In genomic region chr13:49976314-49977258, GRCh38 we compare ENCODE assay signal across 9 cellular contexts. TPM values are rescaled to one million over a fixed set of nuclear protein-coding genes. Genes with fewer than 3 reads are reported as not detected.
DNase-seq lines count a peak whose midpoint lies in the region; ATAC-seq, FAIRE-seq and TF ChIP-seq lines count a peak whose summit lies in the region.
"Had no signal": no experiment of that assay in that cellular context is flagged by ENCODE, and none has a peak within 500 bp of the region (broad histone marks: within the 10 kb centered on the region; RNA-seq: fewer than 3 reads in every experiment).

No MANE protein-coding gene starts in this region.

- intact Hi-C loops in CD4-positive, alpha-beta T cell (cut with DNase I, micrococcal nuclease), result loop anchor here (1.0 to 10.0 kb wide), 8 partner anchors 288 to 1311 kb away; no protein-coding TSS in a partner anchor

- no peaks in the 10 kb centered on the region for H3K9me3 ChIP-seq in CD4-positive, alpha-beta T cell (ENCODE audit: control insufficient read depth, low read length)
- H3K9me3 ChIP-seq in astrocyte (ENCODE audit: insufficient read depth, low read depth, low read length) (no peaks in the 10 kb centered on the region), hepatocyte (ENCODE audit: low read depth) (no peaks in the 10 kb centered on the region), skeletal muscle satellite cell (replicated peaks; ENCODE audit: low read length) (no peaks in the 10 kb centered on the region)

- H3K27me3 Mint-ChIP-seq in CD4-positive, alpha-beta T cell, result no peaks in the 10 kb centered on the region
- peaks cover 3% of the 10 kb centered on the region for H3K27me3 Mint-ChIP-seq in astrocyte (ENCODE audit: low read depth, unreplicated experiment)

- H3K79me2 ChIP-seq in astrocyte (ENCODE audit: insufficient read depth, low read length), result no peaks in the 10 kb centered on the region
- no peaks in the 10 kb centered on the region for H3K79me2 ChIP-seq in hepatocyte

- H3K4me2 ChIP-seq in astrocyte (ENCODE audit: low read length) (peak overlapping the region; percentile 32), hepatocyte (no peak overlapping the region), skeletal muscle satellite cell (ENCODE audit: low read length) (peak overlapping the region; percentile 42)

- no peak overlapping the region for H3K9ac ChIP-seq in astrocyte (ENCODE audit: low read length)
- no peak overlapping the region for H3K9ac ChIP-seq in skeletal muscle satellite cell (ENCODE audit: low read depth, low read length)

- no peaks in the 10 kb centered on the region for H3K4me1 ChIP-seq in astrocyte (ENCODE audit: insufficient read depth, low read length)
- no peaks in the 10 kb centered on the region for H3K4me1 ChIP-seq in hepatocyte (ENCODE audit: insufficient read depth)
- peaks cover 4% of the 10 kb centered on the region for H3K4me1 ChIP-seq in skeletal muscle satellite cell (ENCODE audit: control insufficient read depth, insufficient read depth, low read length)

- H3K27ac ChIP-seq in CD4-positive, alpha-beta T cell (ENCODE audit: low read depth, low read length), result no peak overlapping the region
- H3K27ac ChIP-seq in astrocyte (ENCODE audit: low read depth, low read length) (no peak overlapping the region), hepatocyte (no peak overlapping the region)
- H3K27ac ChIP-seq: SK-N-MC had no signal

- peak; percentile 97 for TF ChIP-seq CTCF in CD4-positive, alpha-beta T cell (IDR thresholded peaks at IDR 0.05)
- peak; percentile 96 for TF ChIP-seq CTCF in astrocyte (IDR thresholded peaks at IDR 0.05; ENCODE audit: insufficient read depth, low read depth, low read length)
- TF ChIP-seq CTCF in hepatocyte (IDR thresholded peaks at IDR 0.05; ENCODE audit: poor library complexity), result peak; percentile 88

- 52% methylated on average over 8 of the region's 8 CpGs for WGBS in hepatocyte (ENCODE audit: low lambda C conversion rate, missing lambda C conversion rate)

- H3K9me2 ChIP-seq in hepatocyte (replicated peaks; ENCODE audit: insufficient read depth), result no peaks in the 10 kb centered on the region

- H3K4me3 ChIP-seq in astrocyte (ENCODE audit: insufficient read depth, low read depth, low read length) (no peak overlapping the region), hepatocyte (no peak overlapping the region), skeletal muscle satellite cell (ENCODE audit: low read length) (no peak overlapping the region)
- H3K4me3 ChIP-seq: SK-N-MC had no signal

- FAIRE-seq in astrocyte (lab: Jason Lieb, UNC), result peak; percentile 17

- no peaks in the 10 kb centered on the region for H3K9me3 Mint-ChIP-seq in CD4-positive, alpha-beta T cell
- no peaks in the 10 kb centered on the region for H3K9me3 Mint-ChIP-seq in astrocyte (ENCODE audit: unreplicated experiment)

- H3K4me1 Mint-ChIP-seq in CD4-positive, alpha-beta T cell (ENCODE audit: low read depth), result peaks cover 4% of the 10 kb centered on the region
- H3K4me1 Mint-ChIP-seq in astrocyte (ENCODE audit: low read depth, unreplicated experiment), result peaks cover 7% of the 10 kb centered on the region

- no peaks in the 10 kb centered on the region for H4K20me1 ChIP-seq in astrocyte (ENCODE audit: insufficient read depth, low read length)
- H4K20me1 ChIP-seq in hepatocyte (ENCODE audit: insufficient read depth, poor library complexity, severe bottlenecking), result no peaks in the 10 kb centered on the region

- H3K36me3 ChIP-seq in astrocyte (ENCODE audit: insufficient read depth, low read length) (no peaks in the 10 kb centered on the region), hepatocyte (replicated peaks; ENCODE audit: insufficient read depth, low read depth) (no peaks in the 10 kb centered on the region), skeletal muscle satellite cell (ENCODE audit: insufficient read depth, low read length) (no peaks in the 10 kb centered on the region)

- H3K27me3 ChIP-seq in CD4-positive, alpha-beta T cell (ENCODE audit: control insufficient read depth, insufficient read depth, low read length), result no peaks in the 10 kb centered on the region
- H3K27me3 ChIP-seq in astrocyte (ENCODE audit: insufficient read depth, low read length) (no peaks in the 10 kb centered on the region), hepatocyte (no peaks in the 10 kb centered on the region), skeletal muscle satellite cell (ENCODE audit: control insufficient read depth, insufficient read depth, low read length) (no peaks in the 10 kb centered on the region)

- POLR2A ChIA-PET in CD4-positive, alpha-beta T cell (lab: Charles Lee), result interaction anchor here (1.1 to 2.2 kb wide), 6 partner anchors 19 to 936 kb away, joined by 4 to 14 read pairs (median 8); partner anchors contain the start of gene TRIM13

- no peaks in the 10 kb centered on the region for H3K36me3 Mint-ChIP-seq in CD4-positive, alpha-beta T cell (ENCODE audit: low read depth)
- H3K36me3 Mint-ChIP-seq in astrocyte (ENCODE audit: low read depth, unreplicated experiment), result no peaks in the 10 kb centered on the region

- DNase-seq in CD4-positive, alpha-beta T cell, result peak; percentile 65 to 82 (median 72)
- DNase-seq in NCI-H1105 (lab: John Stamatoyannopoulos, UW) (peak; percentile 35), T-helper 9 cell (peak; percentile 75), astrocyte (ENCODE audit: low read depth) (peak; percentile 47), hepatocyte (ENCODE audit: low spot score) (peak; percentile 90)

- CTCF ChIA-PET in CD4-positive, alpha-beta T cell (lab: Charles Lee), result interaction anchor here (0.5 to 3.8 kb wide), 24 partner anchors 9 to 1805 kb away, joined by 3 to 22 read pairs (median 4); partner anchors contain the start of gene TRIM13

- ATAC-seq in CD4-positive, alpha-beta T cell (ENCODE audit: poor library complexity), result peak; percentile 90
- ATAC-seq in GM19452 (IDR thresholded peaks at IDR 0.05; ENCODE audit: unreplicated experiment) (peak; percentile 64), GM21528 (IDR thresholded peaks at IDR 0.05; ENCODE audit: low FRiP score, unreplicated experiment) (no peak)

- H3K4me3 Mint-ChIP-seq in CD4-positive, alpha-beta T cell, result no peak overlapping the region
- peak overlapping the region; percentile 13 for H3K4me3 Mint-ChIP-seq in astrocyte (ENCODE audit: unreplicated experiment)

- peak overlapping the region; percentile 0 for H2AFZ ChIP-seq in astrocyte (ENCODE audit: low read depth, low read length)
- H2AFZ ChIP-seq in hepatocyte, result no peak overlapping the region

- H3K27ac Mint-ChIP-seq in CD4-positive, alpha-beta T cell, result no peak overlapping the region
- no peak overlapping the region for H3K27ac Mint-ChIP-seq in astrocyte (ENCODE audit: unreplicated experiment)

RNA-seq across cellular contexts. Expression of gene TRIM13, which starts 20.3 kb away (rescaled TPM):
- 10 to 100 TPM; 32.5 to 32.9 TPM for total RNA-seq in CD4-positive, alpha-beta T cell
- total RNA-seq in astrocyte (24.1 and 26.4 TPM in 2 replicates), hepatocyte (18.1 and 22.2 TPM in 2 replicates)
- polyA plus RNA-seq in hepatocyte, result 24.0 and 24.4 TPM in 2 replicates
- 16.2 and 17.7 TPM in 2 replicates for total RNA-seq in skeletal muscle satellite cell (2012; rRNA removed)

RNA-seq across cellular contexts. Expression of gene KCNRG, which starts 38.7 kb away (rescaled TPM):
- total RNA-seq in CD4-positive, alpha-beta T cell, result under 1 TPM; 0.27 to 0.70 TPM
- total RNA-seq in astrocyte, result 0.41 and 0.61 TPM in 2 replicates
- 1.3 and 3.1 TPM in 2 replicates for total RNA-seq in hepatocyte
- 0.24 and 0.57 TPM in 2 replicates for polyA plus RNA-seq in hepatocyte
- total RNA-seq in skeletal muscle satellite cell (2012; rRNA removed), result 2.0 TPM in 1 of 2 replicates, not detected in the other

RNA-seq across cellular contexts. Expression of gene SPRYD7, which starts 40.4 kb away (rescaled TPM):
- 1 to 10 TPM; 1.1 to 1.5 TPM for total RNA-seq in CD4-positive, alpha-beta T cell
- total RNA-seq in astrocyte (10.3 and 11.5 TPM in 2 replicates), hepatocyte (10.3 and 12.1 TPM in 2 replicates)
- 15.9 and 16.6 TPM in 2 replicates for polyA plus RNA-seq in hepatocyte
- total RNA-seq in skeletal muscle satellite cell (2012; rRNA removed), result 5.3 and 8.1 TPM in 2 replicates

Comparison
In these comparisons a context has a peak if more than half of its experiments do, and no peak if none do; other contexts are left out.
1. DNase-seq: peak in every context shown above with its lines; median percentile 90 in hepatocyte; 75 in T-helper 9 cell; 72 in CD4-positive, alpha-beta T cell; 47 in astrocyte; 35 in NCI-H1105.